ENCODE assay signal across 12 cellular contexts in genomic region chr16:89118361-89119061, GRCh38. TPM values are rescaled to one million over a fixed set of nuclear protein-coding genes. Genes with fewer than 3 reads are reported as not detected.
DNase-seq lines count a peak whose midpoint lies in the region; ATAC-seq and TF ChIP-seq lines count a peak whose summit lies in the region.
"Had no signal": no experiment of that assay in that cellular context is flagged by ENCODE, and none has a peak within 500 bp of the region (broad histone marks: within the 10 kb centered on the region; RNA-seq: fewer than 3 reads in every experiment).

No MANE protein-coding gene starts in this region.

- no peaks in the 10 kb centered on the region for H3K9me3 ChIP-seq in naive thymus-derived CD4-positive, alpha-beta T cell (ENCODE audit: control insufficient read depth in 2 of 3, low read length in 3 of 3)
- H3K9me3 ChIP-seq: colonic mucosa had no signal

- H3K36me3 Mint-ChIP-seq in IgD-negative memory B cell = peaks cover 10% of the 10 kb centered on the region
- H3K36me3 Mint-ChIP-seq in central memory CD8-positive, alpha-beta T cell (ENCODE audit: insufficient read depth) = peaks cover 24% of the 10 kb centered on the region
- H3K36me3 Mint-ChIP-seq in naive thymus-derived CD4-positive, alpha-beta T cell = peaks cover 0 to 36% (median 12%) of the 10 kb centered on the region in 5 donors

- no peaks in the 10 kb centered on the region for H3K9me3 Mint-ChIP-seq in IgD-negative memory B cell
- H3K9me3 Mint-ChIP-seq in central memory CD8-positive, alpha-beta T cell = no peaks in the 10 kb centered on the region
- peaks cover 0 to 2% (median 0%) of the 10 kb centered on the region in 11 donors for H3K9me3 Mint-ChIP-seq in naive thymus-derived CD4-positive, alpha-beta T cell

- CTCF ChIA-PET in naive thymus-derived CD4-positive, alpha-beta T cell (lab: Charles Lee) = no interaction called here
- CTCF ChIA-PET in HEK293T (lab: Yijun Ruan, JAX) = no interaction called here

- H3K27ac Mint-ChIP-seq in IgD-negative memory B cell = peak overlapping the region; percentile 53 to 85 (median 82)
- H3K27ac Mint-ChIP-seq in central memory CD8-positive, alpha-beta T cell (ENCODE audit: low read depth) = peak overlapping the region; percentile 47
- peak overlapping the region in 6 of 9 donors; percentile 31 to 100 (median 96) for H3K27ac Mint-ChIP-seq in naive thymus-derived CD4-positive, alpha-beta T cell

- peaks cover 0 to 44% (median 0%) of the 10 kb centered on the region in 3 experiments for H3K36me3 ChIP-seq in naive thymus-derived CD4-positive, alpha-beta T cell (ENCODE audit: control insufficient read depth in 2 of 3, insufficient read depth in 3 of 3, low read length in 3 of 3)

- no peak overlapping the region for H3K4me3 Mint-ChIP-seq in IgD-negative memory B cell
- H3K4me3 Mint-ChIP-seq in central memory CD8-positive, alpha-beta T cell = no peak overlapping the region
- peak overlapping the region in 6 of 10 donors; percentile 5 to 60 (median 40) for H3K4me3 Mint-ChIP-seq in naive thymus-derived CD4-positive, alpha-beta T cell

- H3K4me1 ChIP-seq in naive thymus-derived CD4-positive, alpha-beta T cell (ENCODE audit: control insufficient read depth in 2 of 2, insufficient read depth in 2 of 2, low read length in 2 of 2) = peaks cover 27 to 59% of the 10 kb centered on the region in 2 donors
- H3K4me1 ChIP-seq: colonic mucosa had no signal

- peaks cover 28 to 42% (median 39%) of the 10 kb centered on the region in 3 donors for H3K4me1 Mint-ChIP-seq in IgD-negative memory B cell
- peaks cover 29% of the 10 kb centered on the region for H3K4me1 Mint-ChIP-seq in central memory CD8-positive, alpha-beta T cell
- peaks cover 38 to 92% (median 63%) of the 10 kb centered on the region in 7 donors for H3K4me1 Mint-ChIP-seq in naive thymus-derived CD4-positive, alpha-beta T cell

- intact Hi-C loops in naive thymus-derived CD4-positive, alpha-beta T cell (cut with micrococcal nuclease) = loop anchor here in 1 of 2 donors (5.0 to 10.0 kb wide), 2 partner anchors 84 to 544 kb away; partner anchors contain the start of genes SLC22A31 and ZC3H18

- H3K27me3 Mint-ChIP-seq in IgD-negative memory B cell = no peaks in the 10 kb centered on the region
- H3K27me3 Mint-ChIP-seq in central memory CD8-positive, alpha-beta T cell = no peaks in the 10 kb centered on the region
- no peaks in the 10 kb centered on the region for H3K27me3 Mint-ChIP-seq in naive thymus-derived CD4-positive, alpha-beta T cell

- no peak overlapping the region for H3K4me3 ChIP-seq in naive thymus-derived CD4-positive, alpha-beta T cell (ENCODE audit: low read length)
- H3K4me3 ChIP-seq: colonic mucosa had no signal

- no peak for ATAC-seq in central memory CD8-positive, alpha-beta T cell (replicated peaks; ENCODE audit: extremely low read depth, poor library complexity, severe bottlenecking)
- ATAC-seq in naive thymus-derived CD4-positive, alpha-beta T cell = no peak
- no peak for ATAC-seq in HG02852 (IDR thresholded peaks at IDR 0.05; ENCODE audit: unreplicated experiment)
- ATAC-seq: HCT116 had no signal

- H3K27me3 ChIP-seq in naive thymus-derived CD4-positive, alpha-beta T cell (ENCODE audit: control insufficient read depth in 2 of 2, insufficient read depth in 2 of 2, low read length in 2 of 2) = no peaks in the 10 kb centered on the region
- H3K27me3 ChIP-seq: colonic mucosa had no signal

- H3K27ac ChIP-seq in naive thymus-derived CD4-positive, alpha-beta T cell (ENCODE audit: low read depth, low read length) = peak overlapping the region; percentile 89
- H3K27ac ChIP-seq: colonic mucosa had no signal

- DNase-seq in CD1c-positive myeloid dendritic cell (ENCODE audit: extremely low spot score) (peak; percentile 15), HEK293T (ENCODE audit: extremely low spot score) (no peak), NCI-H526 treated with DMSO at 0.1 percent for 48 hours (lab: John Stamatoyannopoulos, UW) (no peak)
- DNase-seq in central memory CD8-positive, alpha-beta T cell (ENCODE audit: low spot score in 2 of 2) = no peak
- DNase-seq in naive thymus-derived CD4-positive, alpha-beta T cell = no peak
- DNase-seq in stimulated activated CD8-positive, alpha-beta memory T cell treated with anti-CD3 and anti-CD28 coated beads, Interleukin-4, amount 100 ng/mL, for 48 hours = no peak
- DNase-seq: activated CD4-positive, alpha-beta T cell treated with anti-CD3 and anti-CD28 coated beads, Interleukin-2, amount 50 U/mL, for 1 hour; activated gamma-delta T cell; colonic mucosa had no signal

- POLR2A ChIA-PET in naive thymus-derived CD4-positive, alpha-beta T cell (lab: Charles Lee) = interaction anchor here (1.0 to 1.8 kb wide), 4 partner anchors 13 to 261 kb away, joined by 3 to 18 read pairs (median 4); partner anchors contain the start of gene ACSF3
- POLR2A ChIA-PET in HEK293T (lab: Yijun Ruan, JAX) = no interaction called here

TF ChIP-seq in HEK293T, 16 proteins besides CTCF, POLR2A, EP300 and RAD21:
- TF ChIP-seq FOXA1 (IDR thresholded peaks at IDR 0.05) (no peak), PKNOX1 (IDR thresholded peaks at IDR 0.05) (no peak), ELF4 (IDR thresholded peaks at IDR 0.05) (no peak)
TF ChIP-seq in HEK293T: peak in this region for 0.

RNA-seq across cellular contexts. Expression of gene ACSF3, which starts 24.9 kb away (rescaled TPM):
- polyA plus RNA-seq in IgD-negative memory B cell = 53.9 TPM
- 10 to 100 TPM; 61.9 to 84.1 (median 74.3) TPM for total RNA-seq in naive thymus-derived CD4-positive, alpha-beta T cell
- 10 to 100 TPM; 26.2 to 45.7 TPM for polyA plus RNA-seq in naive thymus-derived CD4-positive, alpha-beta T cell

RNA-seq across cellular contexts. Expression of gene CDH15, which starts 53.0 kb away (rescaled TPM):
- polyA plus RNA-seq in IgD-negative memory B cell = not detected
- total RNA-seq in naive thymus-derived CD4-positive, alpha-beta T cell = not detected
- not detected for polyA plus RNA-seq in naive thymus-derived CD4-positive, alpha-beta T cell
- total RNA-seq: colonic mucosa had no signal

Comparison
In these comparisons a context has a peak if more than half of its experiments do, and no peak if none do; other contexts are left out.
1. H3K4me3 Mint-ChIP-seq: peak in naive thymus-derived CD4-positive, alpha-beta T cell (6 of 10); none in IgD-negative memory B cell (0 of 4) and central memory CD8-positive, alpha-beta T cell (single experiment).
2. Peak in every context shown above with its lines, with median percentiles within 50 percentile points of each other: H3K27ac Mint-ChIP-seq.